ENCODE assay signal across 15 cellular contexts in the genomic region with DNA sequence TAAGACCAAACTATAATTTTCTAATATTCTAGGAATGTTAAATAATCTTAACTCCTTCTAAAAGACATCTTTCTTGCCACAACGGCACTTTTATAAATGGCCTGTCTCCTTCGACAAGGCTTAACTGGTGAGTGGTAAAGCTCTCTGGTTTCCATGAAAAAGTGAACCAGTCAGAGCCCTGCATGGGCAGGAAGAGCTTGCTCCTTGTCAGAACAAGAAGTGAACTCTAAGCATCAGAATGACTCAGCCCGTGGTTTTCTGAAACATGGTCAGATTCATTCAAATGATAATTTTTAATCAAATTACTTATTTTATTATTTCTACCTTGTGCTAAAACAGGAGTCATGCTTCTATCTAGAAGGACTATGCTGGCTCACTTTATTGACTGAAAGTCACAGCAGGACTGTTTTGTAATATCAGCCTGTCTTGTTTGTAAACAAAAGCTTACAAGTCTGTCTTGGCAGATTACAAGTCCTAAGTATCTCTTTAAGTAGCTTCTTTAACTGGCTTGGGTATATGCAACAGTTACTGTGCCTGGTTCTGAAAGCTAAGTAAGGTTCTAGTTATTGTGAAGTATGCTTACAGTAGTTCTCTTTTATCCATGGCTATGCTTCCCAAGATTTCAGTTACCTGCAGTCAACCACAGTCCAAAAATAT.
DNase-seq lines count a peak whose midpoint lies in the region; ATAC-seq, FAIRE-seq and TF ChIP-seq lines count a peak whose summit lies in the region.
"Had no signal": no experiment of that assay in that cellular context is flagged by ENCODE, and none has a peak within 500 bp of the region (broad histone marks: within the 10 kb centered on the region; RNA-seq: fewer than 3 reads in every experiment).

No MANE protein-coding gene starts in this region.

- peaks cover 12% of the 10 kb centered on the region for H3K27me3 Mint-ChIP-seq in activated naive CD4-positive, alpha-beta T cell treated with anti-CD3 and anti-CD28 coated beads for 36 hours (ENCODE audit: low read depth)
- peaks cover 10% of the 10 kb centered on the region for H3K27me3 Mint-ChIP-seq in activated naive CD4-positive, alpha-beta T cell treated with anti-CD3 and anti-CD28 coated beads, Interleukin-2, amount 10 ng/mL, durations not matched to agents 7 days and 5 days

- no peaks in the 10 kb centered on the region for H3K36me3 ChIP-seq in bronchial epithelial cell (ENCODE audit: control insufficient read depth, insufficient read depth, low read length)

- no peak overlapping the region for H3K4me3 Mint-ChIP-seq in activated naive CD4-positive, alpha-beta T cell treated with anti-CD3 and anti-CD28 coated beads for 36 hours
- no peak overlapping the region for H3K4me3 Mint-ChIP-seq in activated naive CD4-positive, alpha-beta T cell treated with anti-CD3 and anti-CD28 coated beads, Interleukin-2, amount 10 ng/mL, durations not matched to agents 7 days and 5 days
- H3K4me3 Mint-ChIP-seq: activated B cell treated with CpG ODN at 0.5 μM for 24 hours had no signal

- no peak overlapping the region for H3K27ac Mint-ChIP-seq in activated naive CD4-positive, alpha-beta T cell treated with anti-CD3 and anti-CD28 coated beads for 36 hours
- no peak overlapping the region for H3K27ac Mint-ChIP-seq in activated naive CD4-positive, alpha-beta T cell treated with anti-CD3 and anti-CD28 coated beads, Interleukin-2, amount 10 ng/mL, durations not matched to agents 7 days and 5 days
- H3K27ac Mint-ChIP-seq: activated B cell treated with CpG ODN at 0.5 μM for 24 hours had no signal

- peak; percentile 32 for ATAC-seq in stimulated activated naive CD8-positive, alpha-beta T cell treated with anti-CD3 and anti-CD28 coated beads, Interleukin-15, Interleukin-2, amounts not matched to agents 100 U/mL and 50 U/mL, for 24 hours
- ATAC-seq in GM18861 (IDR thresholded peaks at IDR 0.05; ENCODE audit: unreplicated experiment) (no peak), SK-N-SH treated with all-trans-retinoic acid at 6 μM for 48 hours (no peak)

- DNase-seq in activated naive CD4-positive, alpha-beta T cell treated with anti-CD3 and anti-CD28 coated beads for 36 hours = peak; percentile 6
- DNase-seq in activated naive CD4-positive, alpha-beta T cell treated with anti-CD3 and anti-CD28 coated beads, Interleukin-2, amount 10 ng/mL, durations not matched to agents 7 days and 5 days = no peak
- DNase-seq in M059J (ENCODE audit: low read depth) (peak; percentile 64), bronchial epithelial cell (ENCODE audit: low read depth) (peak; percentile 54), DMS153 (lab: John Stamatoyannopoulos, UW) (no peak)
- DNase-seq in stimulated activated naive CD8-positive, alpha-beta T cell treated with anti-CD3 and anti-CD28 coated beads, Interleukin-15, Interleukin-2, amounts not matched to agents 100 U/mL and 50 U/mL, for 24 hours = no peak
- DNase-seq: activated B cell treated with CpG ODN at 0.5 μM for 24 hours; central memory CD4-positive, alpha-beta T cell; DMS 273 treated with DMSO at 0.1 percent for 48 hours; mesendoderm; NCI-H1694; occipital lobe; SIG-M5 had no signal

- H3K4me3 ChIP-seq in bronchial epithelial cell (ENCODE audit: low read depth, low read length) = no peak overlapping the region

- no peak for FAIRE-seq in bronchial epithelial cell (lab: Jason Lieb, UNC)

- intact Hi-C loops in activated naive CD4-positive, alpha-beta T cell treated with anti-CD3 and anti-CD28 coated beads for 36 hours (cut with micrococcal nuclease) = no loop called here

- no peaks in the 10 kb centered on the region for H3K27me3 ChIP-seq in bronchial epithelial cell (ENCODE audit: control insufficient read depth, insufficient read depth, low read length)

- TF ChIP-seq CTCF in bronchial epithelial cell (IDR thresholded peaks at IDR 0.05; ENCODE audit: insufficient read depth, low read length, severe bottlenecking) = no peak

- CTCF ChIA-PET in activated naive CD4-positive, alpha-beta T cell treated with anti-CD3 and anti-CD28 coated beads for 36 hours (lab: Charles Lee) = no interaction called here
- CTCF ChIA-PET in activated naive CD4-positive, alpha-beta T cell treated with anti-CD3 and anti-CD28 coated beads, Interleukin-2, amount 10 ng/mL, durations not matched to agents 7 days and 5 days (lab: Charles Lee) = interaction anchor here (0.8 kb wide), 1 partner anchor 43 kb away, joined by 3 read pairs; no protein-coding TSS in a partner anchor

- no peaks in the 10 kb centered on the region for H3K4me1 Mint-ChIP-seq in activated naive CD4-positive, alpha-beta T cell treated with anti-CD3 and anti-CD28 coated beads for 36 hours (ENCODE audit: low read depth)
- H3K4me1 Mint-ChIP-seq in activated naive CD4-positive, alpha-beta T cell treated with anti-CD3 and anti-CD28 coated beads, Interleukin-2, amount 10 ng/mL, durations not matched to agents 7 days and 5 days = no peaks in the 10 kb centered on the region
- H3K4me1 Mint-ChIP-seq: activated B cell treated with CpG ODN at 0.5 μM for 24 hours had no signal

- H3K9me3 Mint-ChIP-seq in activated naive CD4-positive, alpha-beta T cell treated with anti-CD3 and anti-CD28 coated beads for 36 hours = peaks cover 4% of the 10 kb centered on the region
- H3K9me3 Mint-ChIP-seq in activated naive CD4-positive, alpha-beta T cell treated with anti-CD3 and anti-CD28 coated beads, Interleukin-2, amount 10 ng/mL, durations not matched to agents 7 days and 5 days = no peaks in the 10 kb centered on the region
- H3K9me3 Mint-ChIP-seq: activated B cell treated with CpG ODN at 0.5 μM for 24 hours had no signal

- no peaks in the 10 kb centered on the region for H3K36me3 Mint-ChIP-seq in activated naive CD4-positive, alpha-beta T cell treated with anti-CD3 and anti-CD28 coated beads for 36 hours (ENCODE audit: low read depth)
- H3K36me3 Mint-ChIP-seq in activated naive CD4-positive, alpha-beta T cell treated with anti-CD3 and anti-CD28 coated beads, Interleukin-2, amount 10 ng/mL, durations not matched to agents 7 days and 5 days = no peaks in the 10 kb centered on the region

TF ChIP-seq in SK-N-SH treated with all-trans-retinoic acid at 6 μM for 48 hours, 23 proteins besides CTCF, POLR2A, EP300 and RAD21 (continues in another document):
- TF ChIP-seq ESRRG (CRISPR knock-in tag; IDR thresholded peaks at IDR 0.05) (no peak), ZFP30 (CRISPR knock-in tag; IDR thresholded peaks at IDR 0.05) (no peak), GLIS3 (CRISPR knock-in tag; IDR thresholded peaks at IDR 0.05) (no peak), ISL1 (CRISPR knock-in tag; IDR thresholded peaks at IDR 0.05) (no peak), PPARA (CRISPR knock-in tag; IDR thresholded peaks at IDR 0.05; ENCODE audit: borderline replicate concordance) (no peak), ZNF70 (CRISPR knock-in tag; IDR thresholded peaks at IDR 0.05) (no peak), TCF4 (CRISPR knock-in tag; IDR thresholded peaks at IDR 0.05; ENCODE audit: borderline replicate concordance) (no peak), BACH2 (CRISPR knock-in tag; IDR thresholded peaks at IDR 0.05; ENCODE audit: borderline replicate concordance) (no peak), CSRNP3 (CRISPR knock-in tag; IDR thresholded peaks at IDR 0.05) (no peak), ZFP3 (CRISPR knock-in tag; IDR thresholded peaks at IDR 0.05) (no peak)
- TF ChIP-seq, protein P1, sequence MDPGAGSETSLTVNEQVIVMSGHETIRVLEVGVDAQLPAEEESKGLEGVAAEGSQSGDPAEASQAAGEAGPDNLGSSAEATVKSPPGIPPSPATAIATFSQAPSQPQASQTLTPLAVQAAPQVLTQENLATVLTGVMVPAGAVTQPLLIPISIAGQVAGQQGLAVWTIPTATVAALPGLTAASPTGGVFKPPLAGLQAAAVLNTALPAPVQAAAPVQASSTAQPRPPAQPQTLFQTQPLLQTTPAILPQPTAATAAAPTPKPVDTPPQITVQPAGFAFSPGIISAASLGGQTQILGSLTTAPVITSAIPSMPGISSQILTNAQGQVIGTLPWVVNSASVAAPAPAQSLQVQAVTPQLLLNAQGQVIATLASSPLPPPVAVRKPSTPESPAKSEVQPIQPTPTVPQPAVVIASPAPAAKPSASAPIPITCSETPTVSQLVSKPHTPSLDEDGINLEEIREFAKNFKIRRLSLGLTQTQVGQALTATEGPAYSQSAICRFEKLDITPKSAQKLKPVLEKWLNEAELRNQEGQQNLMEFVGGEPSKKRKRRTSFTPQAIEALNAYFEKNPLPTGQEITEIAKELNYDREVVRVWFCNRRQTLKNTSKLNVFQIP (CRISPR knock-in tag; IDR thresholded peaks at IDR 0.05; ENCODE audit: borderline replicate concordance, low read depth) = no peak
- TF ChIP-seq, protein P2, sequence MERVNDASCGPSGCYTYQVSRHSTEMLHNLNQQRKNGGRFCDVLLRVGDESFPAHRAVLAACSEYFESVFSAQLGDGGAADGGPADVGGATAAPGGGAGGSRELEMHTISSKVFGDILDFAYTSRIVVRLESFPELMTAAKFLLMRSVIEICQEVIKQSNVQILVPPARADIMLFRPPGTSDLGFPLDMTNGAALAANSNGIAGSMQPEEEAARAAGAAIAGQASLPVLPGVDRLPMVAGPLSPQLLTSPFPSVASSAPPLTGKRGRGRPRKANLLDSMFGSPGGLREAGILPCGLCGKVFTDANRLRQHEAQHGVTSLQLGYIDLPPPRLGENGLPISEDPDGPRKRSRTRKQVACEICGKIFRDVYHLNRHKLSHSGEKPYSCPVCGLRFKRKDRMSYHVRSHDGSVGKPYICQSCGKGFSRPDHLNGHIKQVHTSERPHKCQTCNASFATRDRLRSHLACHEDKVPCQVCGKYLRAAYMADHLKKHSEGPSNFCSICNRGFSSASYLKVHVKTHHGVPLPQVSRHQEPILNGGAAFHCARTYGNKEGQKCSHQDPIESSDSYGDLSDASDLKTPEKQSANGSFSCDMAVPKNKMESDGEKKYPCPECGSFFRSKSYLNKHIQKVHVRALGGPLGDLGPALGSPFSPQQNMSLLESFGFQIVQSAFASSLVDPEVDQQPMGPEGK (CRISPR knock-in tag; IDR thresholded peaks at IDR 0.05; ENCODE audit: borderline replicate concordance) = no peak

Comparison
In these comparisons a context has a peak if more than half of its experiments do, and no peak if none do; other contexts are left out.
1. DNase-seq: peak in activated naive CD4-positive, alpha-beta T cell treated with anti-CD3 and anti-CD28 coated beads for 36 hours (single experiment), M059J (single experiment) and bronchial epithelial cell (single experiment); none in activated naive CD4-positive, alpha-beta T cell treated with anti-CD3 and anti-CD28 coated beads, Interleukin-2, amount 10 ng/mL, durations not matched to agents 7 days and 5 days (single experiment), stimulated activated naive CD8-positive, alpha-beta T cell treated with anti-CD3 and anti-CD28 coated beads, Interleukin-15, Interleukin-2, amounts not matched to agents 100 U/mL and 50 U/mL, for 24 hours (single experiment) and DMS153 (single experiment).